8 cellular contexts compared by ENCODE assay signal in the genomic region with DNA sequence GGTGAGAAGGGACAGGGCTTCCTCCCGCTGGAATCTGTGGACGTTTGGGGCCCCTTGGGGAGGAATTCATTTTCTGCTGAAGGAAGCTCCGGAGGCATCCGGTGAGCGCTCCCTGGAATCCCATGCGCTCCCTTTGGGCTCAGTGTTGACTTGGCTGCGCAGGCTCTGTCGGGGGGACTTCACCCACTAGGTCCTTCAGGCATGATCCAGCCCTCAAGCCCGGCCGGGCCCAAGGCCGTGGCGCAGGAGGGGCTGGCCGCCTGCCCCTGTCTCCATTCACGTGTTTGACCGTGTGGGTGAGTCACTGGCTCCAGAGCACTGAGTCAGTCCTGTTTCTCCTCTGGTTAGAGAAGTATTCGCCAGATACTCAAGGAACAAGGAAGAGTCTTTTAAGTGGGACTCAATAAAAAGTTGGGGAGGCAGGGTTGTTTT. TPM values are rescaled to one million over a fixed set of nuclear protein-coding genes. Genes with fewer than 3 reads are reported as not detected.
DNase-seq lines count a peak whose midpoint lies in the region; ATAC-seq and TF ChIP-seq lines count a peak whose summit lies in the region.

No MANE protein-coding gene starts in this region.

- DNase-seq in EL (peak; percentile 98), Peyer's patch (peak; percentile 25 to 87 (median 82)), endodermal cell (peak; percentile 77), lung (ENCODE audit: low spot score) (peak; percentile 84), substantia nigra (lab: John Stamatoyannopoulos, UW) (peak in 29 of 49 donors; percentile 11 to 83 (median 47)), DMS153 treated with DMSO at 0.1 percent for 48 hours (lab: John Stamatoyannopoulos, UW; ENCODE audit: unreplicated experiment) (no peak)
- no peak for DNase-seq in activated effector memory CD4-positive, alpha-beta T cell treated with anti-CD3 and anti-CD28 coated beads, Interleukin-2, amount 50 U/mL, for 16 hours

- no peaks in the 10 kb centered on the region for H3K9me3 ChIP-seq in Peyer's patch
- no peaks in the 10 kb centered on the region for H3K9me3 ChIP-seq in endodermal cell (ENCODE audit: control insufficient read depth, low read length)
- no peaks in the 10 kb centered on the region for H3K9me3 ChIP-seq in lung (ENCODE audit: control insufficient read depth in 2 of 2, insufficient read depth in 1 of 2, low read length in 1 of 2)

- no peak for TF ChIP-seq CTCF in Peyer's patch (IDR thresholded peaks at IDR 0.05)
- TF ChIP-seq CTCF in endodermal cell (conservative IDR thresholded peaks at IDR 0.05): no peak
- no peak for TF ChIP-seq CTCF in lung (IDR thresholded peaks at IDR 0.05; ENCODE audit: control extremely low read depth, extremely low read depth)

- H3K27me3 ChIP-seq in Peyer's patch: no peaks in the 10 kb centered on the region
- H3K27me3 ChIP-seq in endodermal cell (ENCODE audit: control insufficient read depth, insufficient read depth, low read length, poor library complexity, severe bottlenecking): no peaks in the 10 kb centered on the region
- no peaks in the 10 kb centered on the region for H3K27me3 ChIP-seq in lung (ENCODE audit: control insufficient read depth, insufficient read depth)

- peaks cover 17% of the 10 kb centered on the region for H3K4me1 Mint-ChIP-seq in endodermal cell

- no peaks in the 10 kb centered on the region for H3K27me3 Mint-ChIP-seq in endodermal cell (ENCODE audit: insufficient read depth)

- WGBS in endodermal cell (ENCODE audit: insufficient coverage in 1 of 2, insufficient read length in 1 of 2), 2 experiments: 28% methylated on average over 13 to 16 of the region's 16 CpGs
- WGBS in lung, 2 donors: 13 to 30% methylated on average over 16 of the region's 16 CpGs

- H3K27ac Mint-ChIP-seq in endodermal cell: peak overlapping the region; percentile 61

- ATAC-seq in lung (ENCODE audit: insufficient read depth, low FRiP score) (peak; percentile 71), GM18511 (IDR thresholded peaks at IDR 0.05; ENCODE audit: unreplicated experiment) (no peak)

- no peaks in the 10 kb centered on the region for H3K9me3 Mint-ChIP-seq in endodermal cell

- peaks cover 31% of the 10 kb centered on the region for H3K36me3 Mint-ChIP-seq in endodermal cell (ENCODE audit: low read depth)

- TF ChIP-seq POLR2A in Peyer's patch (IDR thresholded peaks at IDR 0.05): peak in 1 of 2 donors; percentile 30

- H3K36me3 ChIP-seq in Peyer's patch (no peaks in the 10 kb centered on the region), endodermal cell (ENCODE audit: control insufficient read depth, insufficient read depth, low read length) (peaks cover 37% of the 10 kb centered on the region), lung (ENCODE audit: control insufficient read depth in 2 of 2, insufficient read depth in 2 of 2, low read length in 2 of 2) (peaks cover 0 to 2% of the 10 kb centered on the region in 2 donors)

- H3K4me3 Mint-ChIP-seq in endodermal cell: peak overlapping the region; percentile 79

- H3K4me1 ChIP-seq in Peyer's patch (peaks cover 0 to 25% (median 17%) of the 10 kb centered on the region in 4 donors), endodermal cell (ENCODE audit: control insufficient read depth, insufficient read depth, low read length) (no peaks in the 10 kb centered on the region), lung (ENCODE audit: control insufficient read depth in 2 of 2, insufficient read depth in 2 of 2, low read length in 2 of 2) (peaks cover 10 to 12% of the 10 kb centered on the region in 2 donors)

- peak overlapping the region; percentile 58 to 96 (median 74) for H3K4me3 ChIP-seq in Peyer's patch
- peak overlapping the region; percentile 94 for H3K4me3 ChIP-seq in endodermal cell (ENCODE audit: low read length)
- H3K4me3 ChIP-seq in lung: peak overlapping the region; percentile 82

- H3K27ac ChIP-seq in Peyer's patch (peak overlapping the region; percentile 46 to 94 (median 84)), endodermal cell (ENCODE audit: low read depth, low read length) (no peak overlapping the region), lung (ENCODE audit: low read depth in 1 of 2, low read length in 1 of 2) (peak overlapping the region; percentile 89 to 90), substantia nigra (ENCODE audit: low read depth, low read length, poor library complexity, severe bottlenecking) (peak overlapping the region; percentile 86)

- peak overlapping the region; percentile 79 for H3K9ac ChIP-seq in endodermal cell (ENCODE audit: extremely low read depth, low read length, poor library complexity, severe bottlenecking)

RNA-seq across cellular contexts. Expression of a gene that starts 1.4 kb away (rescaled TPM):
- total RNA-seq in Peyer's patch: 100 to 1,000 TPM; 261 to 536 (median 402) TPM
- 100 to 1,000 TPM; 282 to 283 TPM for total RNA-seq in endodermal cell
- polyA plus RNA-seq in endodermal cell (2013, experiment 1 of 2): 150 TPM
- polyA plus RNA-seq in endodermal cell (2013, experiment 2 of 2): 132 TPM
- 100 to 1,000 TPM; 202 to 235 TPM for total RNA-seq in lung
- polyA plus RNA-seq in lung: 100 to 1,000 TPM in 1 of 2 donors, 10 to 100 TPM in 1; 89.8 to 106 TPM

Comparison
In these comparisons a context has a peak if more than half of its experiments do, and no peak if none do; other contexts are left out.
1. DNase-seq: peak in EL (single experiment), Peyer's patch (3 of 3), endodermal cell (single experiment), lung (single experiment) and substantia nigra (29 of 49); none in DMS153 treated with DMSO at 0.1 percent for 48 hours (single experiment) and activated effector memory CD4-positive, alpha-beta T cell treated with anti-CD3 and anti-CD28 coated beads, Interleukin-2, amount 50 U/mL, for 16 hours (single experiment).
2. Peak in every context shown above with its lines, with median percentiles within 50 percentile points of each other: H3K4me3 ChIP-seq.